ENCODE assay signal across 24 cellular contexts in the genomic region with DNA sequence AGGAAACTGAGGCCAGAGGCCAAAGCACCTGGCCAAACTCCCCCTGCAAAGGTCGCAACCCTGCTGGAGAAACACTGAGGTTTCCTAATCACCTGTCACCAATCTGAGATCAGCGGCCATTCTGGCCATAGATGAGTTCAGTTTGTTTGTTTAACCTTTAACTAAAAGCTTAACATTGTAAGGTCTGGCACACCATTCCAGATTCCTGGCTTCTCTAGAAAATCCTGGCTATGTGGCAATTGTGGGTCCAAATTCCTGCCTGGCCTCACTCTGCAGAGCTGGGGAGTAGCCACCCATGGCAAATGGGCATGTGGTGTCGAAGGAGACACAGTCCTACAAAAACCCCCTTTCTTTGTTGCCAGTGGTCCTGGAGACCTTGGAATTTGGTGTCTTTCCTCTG.
"Had no signal": no experiment of that assay in that cellular context is flagged by ENCODE, and none has a peak within 500 bp of the region (broad histone marks: within the 10 kb centered on the region; RNA-seq: fewer than 3 reads in every experiment).

No MANE protein-coding gene starts in this region.

- H3K9me3 ChIP-seq: colonic mucosa, esophagus squamous epithelium, left ventricle myocardium inferior, mucosa of descending colon, neutrophil, pancreas, right atrium auricular region, sigmoid colon, spleen, testis, tibial artery had no signal

- H3K36me3 ChIP-seq: colonic mucosa, esophagus squamous epithelium, left ventricle myocardium inferior, neutrophil, pancreas, right atrium auricular region, sigmoid colon, spleen, tibial artery had no signal

- FAIRE-seq: endothelial cell of umbilical vein, kidney, pancreas had no signal

- DNase-seq: colonic mucosa; effector memory CD4-positive, alpha-beta T cell; erythroblast; esophagus squamous epithelium; foreskin melanocyte; kidney; left cardiac atrium; left ventricle myocardium inferior; mesenchymal stem cell; mucosa of descending colon; naive B cell; pancreas; sigmoid colon; spleen; stimulated activated CD4-positive, alpha-beta T cell treated with anti-CD3 and anti-CD28 coated beads, Interleukin-4, amount 100 ng/mL, for 4 hours; stimulated activated naive CD8-positive, alpha-beta T cell treated with anti-CD3 and anti-CD28 coated beads, Interleukin-15, Interleukin-2, amounts not matched to agents 100 U/mL and 50 U/mL, for 24 hours; substantia nigra; testis; tibial artery had no signal

- H3K4me1 ChIP-seq: colonic mucosa, esophagus squamous epithelium, left ventricle myocardium inferior, pancreas, spleen, testis had no signal

- H3K27me3 ChIP-seq: colonic mucosa, esophagus squamous epithelium, neutrophil, pancreas, right atrium auricular region, sigmoid colon, spleen, testis had no signal

- H3K4me3 ChIP-seq: colonic mucosa, esophagus squamous epithelium, left ventricle myocardium inferior, mucosa of descending colon, pancreas, right atrium auricular region, sigmoid colon, spleen, testis, tibial artery had no signal

- ATAC-seq: left cardiac atrium; mucosa of descending colon; natural killer cell treated with Interleukin-12 subunit alpha and Interleukin-12 subunit beta and Interleukin-15 and Interleukin-18, amount 100 ng/mL, for 72 hours; pancreas; stimulated activated memory B cell treated with anti-CD40 and anti-IgM and Interleukin-4, amounts not matched to agents 10 μg/mL and 1 μg/mL and 100 μg/mL, for 72 hours; stimulated activated naive CD8-positive, alpha-beta T cell treated with anti-CD3 and anti-CD28 coated beads, Interleukin-15, Interleukin-2, amounts not matched to agents 100 U/mL and 50 U/mL, for 24 hours had no signal

- H3K27ac ChIP-seq: colonic mucosa, esophagus squamous epithelium, left ventricle myocardium inferior, neutrophil, pancreas, right atrium auricular region, sigmoid colon, spleen, testis, tibial artery had no signal
